In the genomic region with DNA sequence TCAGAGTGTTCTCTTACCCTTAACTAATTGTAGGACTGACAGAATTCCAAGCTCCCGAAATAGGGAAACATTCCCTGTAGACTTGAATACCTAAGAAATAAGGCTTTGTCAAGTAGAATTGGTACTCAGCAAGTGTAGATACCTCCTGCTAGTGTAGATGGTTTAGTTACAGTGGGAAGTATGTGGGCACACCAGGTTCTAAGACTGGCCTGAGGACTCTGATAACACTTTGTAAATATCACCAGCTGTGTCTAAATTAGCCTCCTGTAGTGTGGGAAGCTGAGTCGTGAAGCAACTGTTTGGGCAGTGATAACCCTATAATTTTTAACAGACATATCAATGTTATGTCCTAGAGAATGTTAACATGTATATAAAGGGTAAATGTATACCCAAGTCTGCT, we compare ENCODE assay signal across 18 cellular contexts.
"Had no signal": no experiment of that assay in that cellular context is flagged by ENCODE, and none has a peak within 500 bp of the region (broad histone marks: within the 10 kb centered on the region; RNA-seq: fewer than 3 reads in every experiment).

No MANE protein-coding gene starts in this region.

- H3K27me3 ChIP-seq: dorsolateral prefrontal cortex, gastroesophageal sphincter, hepatocyte, right lobe of liver, spleen had no signal

- H2AFZ ChIP-seq: hepatocyte had no signal

- ATAC-seq: activated CD8-positive, alpha-beta memory T cell treated with anti-CD3 and anti-CD28 coated beads, Interleukin-2, amount 10 ng/mL, durations not matched to agents 7 days and 5 days; gastroesophageal sphincter; psoas muscle; right lobe of liver; stimulated activated naive CD8-positive, alpha-beta T cell treated with anti-CD3 and anti-CD28 coated beads, Interleukin-15, amount 100 ng/mL, for 72 hours had no signal

- H3K36me3 ChIP-seq: right lobe of liver, spleen had no signal

- H3K9me3 Mint-ChIP-seq: activated CD4-positive, alpha-beta memory T cell treated with anti-CD3 and anti-CD28 coated beads for 36 hours; activated T-cell treated with anti-CD3 and anti-CD28 coated beads, Interleukin-2, amount 50 U/mL, for 24 hours; stimulated activated naive CD8-positive, alpha-beta T cell treated with anti-CD3 and anti-CD28 coated beads, Interleukin-15, amount 100 ng/mL, for 72 hours; type B pancreatic cell had no signal

- H3K4me3 Mint-ChIP-seq: activated CD4-positive, alpha-beta memory T cell treated with anti-CD3 and anti-CD28 coated beads for 36 hours; activated CD8-positive, alpha-beta memory T cell treated with anti-CD3 and anti-CD28 coated beads, Interleukin-2, amount 10 ng/mL, durations not matched to agents 7 days and 5 days; activated T-cell treated with anti-CD3 and anti-CD28 coated beads, Interleukin-2, amount 50 U/mL, for 24 hours; stimulated activated naive CD8-positive, alpha-beta T cell treated with anti-CD3 and anti-CD28 coated beads, Interleukin-15, amount 100 ng/mL, for 72 hours; type B pancreatic cell had no signal

- H3K27me3 Mint-ChIP-seq: activated T-cell treated with anti-CD3 and anti-CD28 coated beads, Interleukin-2, amount 50 U/mL, for 24 hours; type B pancreatic cell had no signal

- H3K4me1 Mint-ChIP-seq: activated CD8-positive, alpha-beta memory T cell treated with anti-CD3 and anti-CD28 coated beads, Interleukin-2, amount 10 ng/mL, durations not matched to agents 7 days and 5 days; stimulated activated naive CD8-positive, alpha-beta T cell treated with anti-CD3 and anti-CD28 coated beads, Interleukin-15, amount 100 ng/mL, for 72 hours had no signal

- H3K27ac ChIP-seq: dorsolateral prefrontal cortex, gastroesophageal sphincter, hepatocyte, psoas muscle, right lobe of liver, spleen had no signal

- H3K4me3 ChIP-seq: dorsolateral prefrontal cortex, gastroesophageal sphincter, hepatocyte, psoas muscle, right lobe of liver, spleen had no signal

- H3K4me1 ChIP-seq: gastroesophageal sphincter, psoas muscle, right lobe of liver, spleen had no signal

- H3K4me2 ChIP-seq: hepatocyte had no signal

- H3K9me3 ChIP-seq: gastroesophageal sphincter, psoas muscle, right lobe of liver, spleen had no signal

- H3K27ac Mint-ChIP-seq: activated CD4-positive, alpha-beta memory T cell treated with anti-CD3 and anti-CD28 coated beads for 36 hours; activated CD8-positive, alpha-beta memory T cell treated with anti-CD3 and anti-CD28 coated beads, Interleukin-2, amount 10 ng/mL, durations not matched to agents 7 days and 5 days; activated T-cell treated with anti-CD3 and anti-CD28 coated beads, Interleukin-2, amount 50 U/mL, for 24 hours; stimulated activated naive CD8-positive, alpha-beta T cell treated with anti-CD3 and anti-CD28 coated beads, Interleukin-15, amount 100 ng/mL, for 72 hours; type B pancreatic cell had no signal

- H3K79me2 ChIP-seq: hepatocyte had no signal

- H3K36me3 Mint-ChIP-seq: activated CD4-positive, alpha-beta memory T cell treated with anti-CD3 and anti-CD28 coated beads for 36 hours; activated CD8-positive, alpha-beta memory T cell treated with anti-CD3 and anti-CD28 coated beads, Interleukin-2, amount 10 ng/mL, durations not matched to agents 7 days and 5 days had no signal

- DNase-seq: activated CD4-positive, alpha-beta memory T cell treated with anti-CD3 and anti-CD28 coated beads for 36 hours; activated CD4-positive, alpha-beta T cell treated with anti-CD3 and anti-CD28 coated beads for 1 hour; activated CD8-positive, alpha-beta memory T cell treated with anti-CD3 and anti-CD28 coated beads, Interleukin-2, amount 10 ng/mL, durations not matched to agents 7 days and 5 days; activated effector memory CD4-positive, alpha-beta T cell treated with Interleukin-2 at 50 U/mL for 16 hours; activated naive CD4-positive, alpha-beta T cell treated with anti-CD3 and anti-CD28 coated beads, Interleukin-2, amount 50 U/mL, for 16 hours; activated T-cell treated with anti-CD3 and anti-CD28 coated beads, Interleukin-2, amount 50 U/mL, for 24 hours; dorsolateral prefrontal cortex; kidney; mesenchymal stem cell; psoas muscle; right lobe of liver; spleen; stimulated activated naive CD8-positive, alpha-beta T cell treated with anti-CD3 and anti-CD28 coated beads, Interleukin-15, amount 100 ng/mL, for 72 hours; T-helper 1 cell; T1000 had no signal
